In genomic region chr1:228407118-228408040, GRCh38 we compare ENCODE assay signal across 8 cellular contexts. TPM values are rescaled to one million over a fixed set of nuclear protein-coding genes. Genes with fewer than 3 reads are reported as not detected.
A peak's percentile ranks its signal among the peaks of the same experiment; 100 is the strongest.
DNase-seq lines count a peak whose midpoint lies in the region; ATAC-seq and TF ChIP-seq lines count a peak whose summit lies in the region.

No MANE protein-coding gene starts in this region.

- peaks cover 41% of the 10 kb centered on the region for H3K4me1 Mint-ChIP-seq in activated T-cell treated with anti-CD3 and anti-CD28 coated beads, Interleukin-2, amount 50 U/mL, for 24 hours (ENCODE audit: low read depth)
- H3K4me1 Mint-ChIP-seq in activated T-helper 2 cell treated with anti-CD3 and anti-CD28 coated beads, Interferon-gamma antibody, Interleukin-2, Interleukin-4, amounts not matched to agents 10 μg/mL and 5 μg/mL and 100 μg/mL, durations not matched to agents 14 hours and 24 hours and 36 hours (ENCODE audit: low read depth), result peaks cover 36% of the 10 kb centered on the region

- H3K36me3 Mint-ChIP-seq in activated T-cell treated with anti-CD3 and anti-CD28 coated beads, Interleukin-2, amount 50 U/mL, for 24 hours (ENCODE audit: low read depth), result peaks cover 38% of the 10 kb centered on the region
- peaks cover 40% of the 10 kb centered on the region for H3K36me3 Mint-ChIP-seq in activated T-helper 2 cell treated with anti-CD3 and anti-CD28 coated beads, Interferon-gamma antibody, Interleukin-2, Interleukin-4, amounts not matched to agents 10 μg/mL and 5 μg/mL and 100 μg/mL, durations not matched to agents 14 hours and 24 hours and 36 hours (ENCODE audit: low read depth)

- ATAC-seq in left lung, result no peak

- H3K4me3 Mint-ChIP-seq in activated T-cell treated with anti-CD3 and anti-CD28 coated beads, Interleukin-2, amount 50 U/mL, for 24 hours, result peak overlapping the region; percentile 94
- peak overlapping the region; percentile 75 for H3K4me3 Mint-ChIP-seq in activated T-helper 2 cell treated with anti-CD3 and anti-CD28 coated beads, Interferon-gamma antibody, Interleukin-2, Interleukin-4, amounts not matched to agents 10 μg/mL and 5 μg/mL and 100 μg/mL, durations not matched to agents 14 hours and 24 hours and 36 hours (ENCODE audit: low read depth)

- peak overlapping the region; percentile 86 for H3K27ac Mint-ChIP-seq in activated T-cell treated with anti-CD3 and anti-CD28 coated beads, Interleukin-2, amount 50 U/mL, for 24 hours
- H3K27ac Mint-ChIP-seq in activated T-helper 2 cell treated with anti-CD3 and anti-CD28 coated beads, Interferon-gamma antibody, Interleukin-2, Interleukin-4, amounts not matched to agents 10 μg/mL and 5 μg/mL and 100 μg/mL, durations not matched to agents 14 hours and 24 hours and 36 hours, result peak overlapping the region; percentile 38

- TF ChIP-seq POLR2A in thyroid gland (IDR thresholded peaks at IDR 0.05), result no peak

- DNase-seq in activated T-cell treated with anti-CD3 and anti-CD28 coated beads, Interleukin-2, amount 50 U/mL, for 24 hours, result no peak
- DNase-seq in activated T-cell treated with anti-CD3 and anti-CD28 coated beads, Interleukin-2, amount 50 U/mL, for 48 hours, result no peak
- no peak for DNase-seq in activated T-helper 2 cell treated with anti-CD3 and anti-CD28 coated beads, Interferon-gamma antibody, Interleukin-2, Interleukin-4, amounts not matched to agents 10 μg/mL and 5 μg/mL and 100 μg/mL, durations not matched to agents 14 hours and 24 hours and 36 hours (ENCODE audit: low spot score)
- peak in 1 of 2 donors; percentile 28 for DNase-seq in left lung
- no peak for DNase-seq in thyroid gland
- DNase-seq in NCI-H1105 treated with DMSO at 0.1 percent for 48 hours (lab: John Stamatoyannopoulos, UW), result no peak
- DNase-seq in activated CD8-positive, alpha-beta memory T cell treated with anti-CD3 and anti-CD28 coated beads for 24 hours, result no peak
- DNase-seq in T-helper 9 cell, result no peak

- H3K4me3 ChIP-seq in left lung (peak overlapping the region; percentile 95 to 99), thyroid gland (replicated peaks in 1 of 3) (peak overlapping the region in 2 of 3 donors; percentile 53 to 85)

- H3K27me3 Mint-ChIP-seq in activated T-cell treated with anti-CD3 and anti-CD28 coated beads, Interleukin-2, amount 50 U/mL, for 24 hours, result no peaks in the 10 kb centered on the region
- no peaks in the 10 kb centered on the region for H3K27me3 Mint-ChIP-seq in activated T-helper 2 cell treated with anti-CD3 and anti-CD28 coated beads, Interferon-gamma antibody, Interleukin-2, Interleukin-4, amounts not matched to agents 10 μg/mL and 5 μg/mL and 100 μg/mL, durations not matched to agents 14 hours and 24 hours and 36 hours (ENCODE audit: low read depth)

- intact Hi-C loops in activated T-helper 2 cell treated with anti-CD3 and anti-CD28 coated beads, Interferon-gamma antibody, Interleukin-2, Interleukin-4, amounts not matched to agents 10 μg/mL and 5 μg/mL and 100 μg/mL, durations not matched to agents 14 hours and 24 hours and 36 hours (cut with micrococcal nuclease), result loop anchor here (1.0 to 10.0 kb wide), 4 partner anchors 9 to 303 kb away; partner anchors contain the start of genes C1orf35, MRPL55 and TRIM17
- intact Hi-C loops in left lung (cut with DNase I), result no loop called here
- intact Hi-C loops in thyroid gland (cut with DNase I), result loop anchor here (5.0 kb wide), 1 partner anchor 80 kb away; the partner anchor contains the start of gene RNF187

- 23 to 55% methylated on average over 11 to 25 of the region's 28 CpGs for WGBS in thyroid gland, 2 donors

- H3K4me1 ChIP-seq in left lung (peaks cover 23 to 45% of the 10 kb centered on the region in 2 donors), thyroid gland (peaks cover 27 to 31% of the 10 kb centered on the region in 2 donors)

- no peaks in the 10 kb centered on the region for H3K9me3 Mint-ChIP-seq in activated T-cell treated with anti-CD3 and anti-CD28 coated beads, Interleukin-2, amount 50 U/mL, for 24 hours
- H3K9me3 Mint-ChIP-seq in activated T-helper 2 cell treated with anti-CD3 and anti-CD28 coated beads, Interferon-gamma antibody, Interleukin-2, Interleukin-4, amounts not matched to agents 10 μg/mL and 5 μg/mL and 100 μg/mL, durations not matched to agents 14 hours and 24 hours and 36 hours, result no peaks in the 10 kb centered on the region

- H3K36me3 ChIP-seq in left lung (peaks cover 0 to 24% of the 10 kb centered on the region in 2 donors), thyroid gland (no peaks in the 10 kb centered on the region)

- H3K27ac ChIP-seq in left lung (peak overlapping the region in 1 of 2 donors; percentile 93), thyroid gland (peak overlapping the region; percentile 59 to 61 (median 61))

- H3K27me3 ChIP-seq in left lung (no peaks in the 10 kb centered on the region), thyroid gland (no peaks in the 10 kb centered on the region)

- TF ChIP-seq CTCF in left lung (IDR thresholded peaks at IDR 0.05), result no peak
- no peak for TF ChIP-seq CTCF in thyroid gland (IDR thresholded peaks at IDR 0.05)

- H3K9me3 ChIP-seq in left lung, result no peaks in the 10 kb centered on the region
- no peaks in the 10 kb centered on the region for H3K9me3 ChIP-seq in thyroid gland

RNA-seq across cellular contexts. Expression of gene TRIM11, which starts 0.7 kb away (rescaled TPM):
- 58.3 and 60.5 TPM in 2 replicates for total RNA-seq in activated T-helper 2 cell treated with anti-CD3 and anti-CD28 coated beads, Interferon-gamma antibody, Interleukin-2, Interleukin-4, amounts not matched to agents 10 μg/mL and 5 μg/mL and 100 μg/mL, durations not matched to agents 14 hours and 24 hours and 36 hours
- 10 to 100 TPM; 21.5 to 27.1 TPM for total RNA-seq in left lung
- 10 to 100 TPM; 19.3 to 35.9 (median 24.7) TPM for total RNA-seq in thyroid gland

RNA-seq across cellular contexts. Expression of gene TRIM17, which starts 9.3 kb away (rescaled TPM):
- 2.3 and 2.7 TPM in 2 replicates for total RNA-seq in activated T-helper 2 cell treated with anti-CD3 and anti-CD28 coated beads, Interferon-gamma antibody, Interleukin-2, Interleukin-4, amounts not matched to agents 10 μg/mL and 5 μg/mL and 100 μg/mL, durations not matched to agents 14 hours and 24 hours and 36 hours
- total RNA-seq in left lung (1 to 10 TPM; 1.3 to 2.9 TPM), thyroid gland (1 to 10 TPM in 3 of 4 donors, not detected in 1; 1.3 to 2.8 (median 2.8) TPM)

Comparison
In these comparisons a context has a peak if more than half of its experiments do, and no peak if none do; other contexts are left out.
1. intact Hi-C loops: an anchor here in activated T-helper 2 cell treated with anti-CD3 and anti-CD28 coated beads, Interferon-gamma antibody, Interleukin-2, Interleukin-4, amounts not matched to agents 10 μg/mL and 5 μg/mL and 100 μg/mL, durations not matched to agents 14 hours and 24 hours and 36 hours (1.0 to 10.0 kb wide) and thyroid gland (5.0 kb wide); none called in left lung.